Comparison of ENCODE assay signal across 7 cellular contexts in genomic region chr12:106137456-106138278, GRCh38. TPM values are rescaled to one million over a fixed set of nuclear protein-coding genes. Genes with fewer than 3 reads are reported as not detected.
A peak's percentile ranks its signal among the peaks of the same experiment; 100 is the strongest.
DNase-seq lines count a peak whose midpoint lies in the region; ATAC-seq and TF ChIP-seq lines count a peak whose summit lies in the region.

No MANE protein-coding gene starts in this region.

- no peaks in the 10 kb centered on the region for H3K79me2 ChIP-seq in HCT116 (ENCODE audit: insufficient read depth, low read length)
- peaks cover 85% of the 10 kb centered on the region for H3K79me2 ChIP-seq in hepatocyte

- no peak for TF ChIP-seq POLR2A in HCT116 (IDR thresholded peaks at IDR 0.05; ENCODE audit: borderline replicate concordance, extremely low read depth, insufficient read depth, insufficient read length)

- H3K4me1 ChIP-seq in HCT116 (ENCODE audit: control insufficient read depth in 1 of 2, insufficient read depth in 2 of 2, low read length in 2 of 2) (peaks cover 28 to 35% of the 10 kb centered on the region in 2 experiments), hepatocyte (ENCODE audit: insufficient read depth) (peaks cover 40% of the 10 kb centered on the region)

- no peak for DNase-seq in HCT116 (ENCODE audit: low read depth, low spot score)
- DNase-seq in activated T-cell treated with anti-CD3 and anti-CD28 coated beads, Interleukin-2, amount 50 U/mL, for 72 hours, result no peak
- no peak for DNase-seq in hepatocyte (ENCODE audit: low spot score)
- no peak for DNase-seq in skeletal muscle cell (ENCODE audit: low read depth)
- no peak for DNase-seq in middle frontal gyrus (ENCODE audit: extremely low spot score, low spot score)
- no peak for DNase-seq in cortex of kidney (lab: John Stamatoyannopoulos, UW)

- no peaks in the 10 kb centered on the region for H3K9me3 ChIP-seq in HCT116 (ENCODE audit: control insufficient read depth in 1 of 2, insufficient read depth in 1 of 2, low read depth in 1 of 2, low read length in 2 of 2)
- H3K9me3 ChIP-seq in hepatocyte (ENCODE audit: low read depth), result no peaks in the 10 kb centered on the region

- H3K27me3 Mint-ChIP-seq in activated T-cell treated with anti-CD3 and anti-CD28 coated beads, Interleukin-2, amount 50 U/mL, for 72 hours (ENCODE audit: low read depth), result peaks cover 81% of the 10 kb centered on the region

- TF ChIP-seq RAD21 in HCT116 (IDR thresholded peaks at IDR 0.05; ENCODE audit: low read depth), result no peak

- H3K4me3 ChIP-seq in HCT116 (replicated peaks in 1 of 2; ENCODE audit: low read depth in 1 of 2, low read length in 2 of 2) (no peak overlapping the region), hepatocyte (peak overlapping the region; percentile 85), skeletal muscle cell (ENCODE audit: low read depth, low read length) (peak overlapping the region; percentile 74)

- CTCF ChIA-PET in HCT116 (lab: Charles Lee), result interaction anchor here (1.4 to 6.2 kb wide), 2 partner anchors 20 to 717 kb away, joined by 3 to 36 read pairs; no protein-coding TSS in a partner anchor

- POLR2A ChIA-PET in HCT116 (lab: Charles Lee), result no interaction called here

- H3K27ac ChIP-seq in HCT116 (ENCODE audit: low read depth, low read length) (no peak overlapping the region; the same call in 1 of the 2 replicates), hepatocyte (peak overlapping the region; percentile 98)

- H3K36me3 Mint-ChIP-seq in activated T-cell treated with anti-CD3 and anti-CD28 coated beads, Interleukin-2, amount 50 U/mL, for 72 hours (ENCODE audit: insufficient read depth in 2 of 2), result no peaks in the 10 kb centered on the region

- intact Hi-C loops in HCT116 (cut with micrococcal nuclease), result loop anchor here (2.0 to 10.0 kb wide), 3 partner anchors 433 to 1933 kb away; no protein-coding TSS in a partner anchor

- no peaks in the 10 kb centered on the region for H4K20me1 ChIP-seq in HCT116 (ENCODE audit: insufficient read depth)
- peaks cover 5% of the 10 kb centered on the region for H4K20me1 ChIP-seq in hepatocyte (ENCODE audit: insufficient read depth, poor library complexity, severe bottlenecking)

- H3K4me3 Mint-ChIP-seq in activated T-cell treated with anti-CD3 and anti-CD28 coated beads, Interleukin-2, amount 50 U/mL, for 72 hours, result peak overlapping the region; percentile 57 to 77

- no peaks in the 10 kb centered on the region for H3K36me3 ChIP-seq in HCT116 (ENCODE audit: control insufficient read depth in 1 of 2, insufficient read depth in 2 of 2, low read length in 2 of 2)
- H3K36me3 ChIP-seq in hepatocyte (replicated peaks; ENCODE audit: insufficient read depth, low read depth), result no peaks in the 10 kb centered on the region

- H2AFZ ChIP-seq in HCT116 (ENCODE audit: low read depth, low read length, poor library complexity, severe bottlenecking) (no peak overlapping the region), hepatocyte (peak overlapping the region; percentile 73)

- RAD21 ChIA-PET in HCT116 (lab: Charles Lee; ENCODE audit: low non-redundant PET in 1 of 2, low total read pairs in 2 of 2, uncharacterized antibody in 2 of 2, unreplicated experiment in 2 of 2), result no interaction called here

- no peaks in the 10 kb centered on the region for H3K9me2 ChIP-seq in HCT116 (ENCODE audit: insufficient read depth)
- H3K9me2 ChIP-seq in hepatocyte (replicated peaks; ENCODE audit: insufficient read depth), result no peaks in the 10 kb centered on the region

- no peaks in the 10 kb centered on the region for H3K9me3 Mint-ChIP-seq in activated T-cell treated with anti-CD3 and anti-CD28 coated beads, Interleukin-2, amount 50 U/mL, for 72 hours

- TSS peak; percentile 47 for BruUV-seq in HCT116 (replicated peaks; lab: Mats Ljungman, UMichigan)

- H3K27me3 ChIP-seq in HCT116 (ENCODE audit: insufficient read depth, low read length) (no peaks in the 10 kb centered on the region), hepatocyte (no peaks in the 10 kb centered on the region)

- H3K9ac ChIP-seq in HCT116 (ENCODE audit: low read length), result no peak overlapping the region

- WGBS in hepatocyte (ENCODE audit: low lambda C conversion rate, missing lambda C conversion rate), result 13% methylated on average over 15 of the region's 15 CpGs

- no peak for TF ChIP-seq CTCF in HCT116 (IDR thresholded peaks at IDR 0.05 in 2 of 3, conservative IDR thresholded peaks at IDR 0.05 in 1 of 3; ENCODE audit: borderline replicate concordance in 1 of 3, insufficient read depth in 1 of 3, low read depth in 2 of 3, low read length in 2 of 3)
- no peak for TF ChIP-seq CTCF in hepatocyte (IDR thresholded peaks at IDR 0.05; ENCODE audit: poor library complexity)

- ATAC-seq in HCT116 (no peak), HG03571 (IDR thresholded peaks at IDR 0.05; ENCODE audit: unreplicated experiment) (no peak)
- no peak for ATAC-seq in activated T-cell treated with anti-CD3 and anti-CD28 coated beads, Interleukin-2, amount 50 U/mL, for 72 hours (replicated peaks in 1 of 2)

- H3K27ac Mint-ChIP-seq in activated T-cell treated with anti-CD3 and anti-CD28 coated beads, Interleukin-2, amount 50 U/mL, for 72 hours, result no peak overlapping the region

- H3K4me2 ChIP-seq in HCT116 (ENCODE audit: low read length) (peak overlapping the region; percentile 90), hepatocyte (peak overlapping the region; percentile 95)

- peaks cover 7% of the 10 kb centered on the region for H3K4me1 Mint-ChIP-seq in activated T-cell treated with anti-CD3 and anti-CD28 coated beads, Interleukin-2, amount 50 U/mL, for 72 hours (ENCODE audit: low read depth)

TF ChIP-seq in HCT116, 20 proteins besides CTCF, POLR2A, EP300 and RAD21 (continues in another document):
- no peak for TF ChIP-seq CBX3 (IDR thresholded peaks at IDR 0.05; ENCODE audit: low read depth)
- no peak for TF ChIP-seq ZBTB33 (IDR thresholded peaks at IDR 0.05; ENCODE audit: extremely low read depth, insufficient replicate concordance, low read length)
- no peak for TF ChIP-seq REST (IDR thresholded peaks at IDR 0.05; ENCODE audit: low read depth)
- no peak for TF ChIP-seq ATF3 (IDR thresholded peaks at IDR 0.05)
- TF ChIP-seq TCF7L2 (IDR thresholded peaks at IDR 0.05; ENCODE audit: borderline replicate concordance, extremely low read depth, insufficient read depth, insufficient read length), result no peak
- no peak for TF ChIP-seq ELF1 (IDR thresholded peaks at IDR 0.05; ENCODE audit: borderline replicate concordance, low read depth)
- no peak for TF ChIP-seq EZH2phosphoT487 (IDR thresholded peaks at IDR 0.05; ENCODE audit: borderline replicate concordance)
- TF ChIP-seq ZNF274 (IDR thresholded peaks at IDR 0.05; ENCODE audit: low read depth, low read length), result no peak
- no peak for TF ChIP-seq MAX (IDR thresholded peaks at IDR 0.05)
- no peak for TF ChIP-seq SIN3A (IDR thresholded peaks at IDR 0.05; ENCODE audit: low read depth)
- TF ChIP-seq CEBPB (IDR thresholded peaks at IDR 0.05; ENCODE audit: low read depth), result no peak
- no peak for TF ChIP-seq YY1 (IDR thresholded peaks at IDR 0.05; ENCODE audit: extremely low read depth, insufficient replicate concordance, low read depth, low read length)
- no peak for TF ChIP-seq SP1 (IDR thresholded peaks at IDR 0.05; ENCODE audit: low read depth)

RNA-seq across cellular contexts. Expression of gene NUAK1, which starts 1.1 kb away (rescaled TPM):
- total RNA-seq in HCT116 (2021; ENCODE audit: unreplicated experiment), result 7.4 TPM
- polyA plus RNA-seq in HCT116 (2012), result 5.9 and 6.2 TPM in 2 replicates
- total RNA-seq in activated T-cell treated with anti-CD3 and anti-CD28 coated beads, Interleukin-2, amount 50 U/mL, for 72 hours, result under 1 TPM; 0.14 TPM
- 5.3 and 13.0 TPM in 2 replicates for total RNA-seq in hepatocyte
- polyA plus RNA-seq in hepatocyte, result 2.5 and 3.5 TPM in 2 replicates

Comparison
In these comparisons a context has a peak if more than half of its experiments do, and no peak if none do; other contexts are left out.
1. H3K4me3 ChIP-seq: peak in hepatocyte (single experiment) and skeletal muscle cell (single experiment); none in HCT116 (0 of 2).